Comparison of ENCODE assay signal across 8 cellular contexts in the genomic region with DNA sequence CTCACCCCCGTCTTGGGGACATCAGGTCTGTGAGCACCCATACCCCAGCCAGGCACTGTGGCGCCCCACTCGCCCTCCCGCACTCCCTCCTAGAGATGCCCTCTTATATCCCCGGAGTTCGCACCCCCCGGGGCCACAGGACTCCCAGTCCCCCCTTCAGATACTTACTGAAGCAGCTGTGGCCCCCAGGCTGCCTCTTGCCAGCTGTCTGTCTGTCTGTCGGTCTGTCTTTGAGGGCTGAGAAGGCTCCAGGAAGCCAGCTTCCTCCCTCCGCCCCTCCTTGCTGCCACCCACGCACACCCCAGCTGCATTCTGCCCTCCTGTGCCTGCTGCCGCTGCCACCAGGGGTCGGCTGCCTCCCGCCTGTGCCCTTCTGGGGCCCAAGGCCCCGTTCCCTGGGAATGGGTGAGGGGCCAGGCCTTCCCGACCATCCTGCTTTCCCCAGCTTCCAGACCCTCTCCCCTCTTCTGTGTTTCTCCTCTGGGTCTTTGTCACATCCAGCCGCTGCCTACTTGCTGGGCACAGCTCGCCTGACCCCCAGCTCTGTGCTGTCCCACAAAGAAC. TPM values are rescaled to one million over a fixed set of nuclear protein-coding genes. Genes with fewer than 3 reads are reported as not detected.
DNase-seq lines count a peak whose midpoint lies in the region; ATAC-seq, FAIRE-seq and TF ChIP-seq lines count a peak whose summit lies in the region.

TSS of gene PTPN7 (minus strand) at position 226 of the 564 bp plus-strand sequence. CDS start 1,200 bp downstream, outside the sequence.

- H3K27me3 Mint-ChIP-seq in activated CD8-positive, alpha-beta T cell treated with anti-CD3 and anti-CD28 coated beads for 36 hours: no peaks in the 10 kb centered on the region

- H3K36me3 Mint-ChIP-seq in activated CD8-positive, alpha-beta T cell treated with anti-CD3 and anti-CD28 coated beads for 36 hours (ENCODE audit: low read depth): peaks cover 46% of the 10 kb centered on the region

- peak; percentile 52 for ATAC-seq in activated CD8-positive, alpha-beta T cell treated with anti-CD3 and anti-CD28 coated beads for 36 hours

- TF ChIP-seq CTCF in activated CD8-positive, alpha-beta T cell treated with anti-CD3 and anti-CD28 coated beads for 36 hours (IDR thresholded peaks at IDR 0.05): peak; percentile 85

- H3K4me3 Mint-ChIP-seq in activated CD8-positive, alpha-beta T cell treated with anti-CD3 and anti-CD28 coated beads for 36 hours: peak within 1 kb of the TSS; percentile 95

- H3K9me3 Mint-ChIP-seq in activated CD8-positive, alpha-beta T cell treated with anti-CD3 and anti-CD28 coated beads for 36 hours: no peaks in the 10 kb centered on the region

- CTCF ChIA-PET in activated CD8-positive, alpha-beta T cell treated with anti-CD3 and anti-CD28 coated beads for 36 hours (lab: Charles Lee): interaction anchor here (0.9 to 2.6 kb wide), 14 partner anchors 9 to 197 kb away, joined by 3 to 27 read pairs (median 4); partner anchors contain the start of genes ARL8A and LGR6

- POLR2A ChIA-PET in activated CD8-positive, alpha-beta T cell treated with anti-CD3 and anti-CD28 coated beads for 36 hours (lab: Charles Lee): interaction anchor here (0.7 to 13.6 kb wide), 9 partner anchors 8 to 331 kb away, joined by 3 to 124 read pairs (median 5); partner anchors contain the start of genes ARL8A and IPO9

- in situ Hi-C loops in KBM-7 (cut with MboI; ENCODE audit: low pct_unique_long_range_greater_than_20kb, low sequenced_read_pairs): no loop called here

- peak; percentile 88 for FAIRE-seq in GM19239 (lab: Jason Lieb, UNC)

- peaks cover 64% of the 10 kb centered on the region for H3K4me1 Mint-ChIP-seq in activated CD8-positive, alpha-beta T cell treated with anti-CD3 and anti-CD28 coated beads for 36 hours (ENCODE audit: low read depth)

- peak within 1 kb of the TSS; percentile 95 for H3K27ac Mint-ChIP-seq in activated CD8-positive, alpha-beta T cell treated with anti-CD3 and anti-CD28 coated beads for 36 hours

- intact Hi-C loops in activated CD8-positive, alpha-beta T cell treated with anti-CD3 and anti-CD28 coated beads for 36 hours (cut with micrococcal nuclease): no loop called here
- intact Hi-C loops in head of caudate nucleus (cut with DNase I): no loop called here

- peak; percentile 75 for DNase-seq in GM19239 (ENCODE audit: insufficient read length, low spot score)
- peak; percentile 86 for DNase-seq in KBM-7
- DNase-seq in activated CD8-positive, alpha-beta T cell treated with anti-CD3 and anti-CD28 coated beads for 36 hours: peak; percentile 96
- peak in 32 of 42 donors; percentile 17 to 81 (median 61) for DNase-seq in head of caudate nucleus
- DNase-seq in stimulated activated CD4-positive, alpha-beta T cell treated with anti-CD3 and anti-CD28 coated beads, TNF-alpha, amount 100 ng/mL, for 48 hours (ENCODE audit: low read depth in 3 of 3): peak; percentile 77 to 97 (median 81)
- no peak for DNase-seq in foreskin melanocyte
- no peak for DNase-seq in NCI-H1694 treated with DMSO at 0.1 percent for 48 hours (lab: John Stamatoyannopoulos, UW)
- no peak for DNase-seq in NCI-H128 (lab: John Stamatoyannopoulos, UW; ENCODE audit: unreplicated experiment)

RNA-seq across cellular contexts. Expression of gene PTPN7, which starts in this region (rescaled TPM):
- 100 to 1,000 TPM; 195 to 200 TPM for total RNA-seq in activated CD8-positive, alpha-beta T cell treated with anti-CD3 and anti-CD28 coated beads for 36 hours

Comparison
In these comparisons a context has a peak if more than half of its experiments do, and no peak if none do; other contexts are left out.
1. DNase-seq: peak in GM19239 (single experiment), KBM-7 (single experiment), activated CD8-positive, alpha-beta T cell treated with anti-CD3 and anti-CD28 coated beads for 36 hours (single experiment), head of caudate nucleus (32 of 42) and stimulated activated CD4-positive, alpha-beta T cell treated with anti-CD3 and anti-CD28 coated beads, TNF-alpha, amount 100 ng/mL, for 48 hours (3 of 3); none in foreskin melanocyte (single experiment), NCI-H1694 treated with DMSO at 0.1 percent for 48 hours (single experiment) and NCI-H128 (single experiment).